In genomic region chr18:24321071-24321470, GRCh38 we compare ENCODE assay signal across 21 cellular contexts.
DNase-seq lines count a peak whose midpoint lies in the region; ATAC-seq and TF ChIP-seq lines count a peak whose summit lies in the region.
"Had no signal": no experiment of that assay in that cellular context is flagged by ENCODE, and none has a peak within 500 bp of the region (broad histone marks: within the 10 kb centered on the region; RNA-seq: fewer than 3 reads in every experiment).

No MANE protein-coding gene starts in this region.

- H3K9me3 ChIP-seq in GM23248 (ENCODE audit: low read depth), result no peaks in the 10 kb centered on the region
- no peaks in the 10 kb centered on the region for H3K9me3 ChIP-seq in lower lobe of right lung
- H3K9me3 ChIP-seq: A549, Caco-2 had no signal

- TF ChIP-seq CTCF in AG09309 (IDR thresholded peaks at IDR 0.05; ENCODE audit: control insufficient read depth, insufficient read depth, low read depth, low read length, missing control alignments) (no peak), lower lobe of right lung (IDR thresholded peaks at IDR 0.05) (no peak)

- H3F3A ChIP-seq in GM23248 (ENCODE audit: insufficient read depth), result no peaks in the 10 kb centered on the region; the same call in 1 of the 2 replicates

- intact Hi-C loops in lower lobe of right lung (cut with DNase I), result no loop called here

- no peak for ATAC-seq in lower lobe of right lung
- no peak for ATAC-seq in stimulated activated naive CD8-positive, alpha-beta T cell treated with anti-CD3 and anti-CD28 coated beads, Interleukin-15, amount 100 ng/mL, for 72 hours
- ATAC-seq: A549, GM23338, HCT116 had no signal

- no peak overlapping the region for H3K27ac ChIP-seq in GM23248
- no peak overlapping the region for H3K27ac ChIP-seq in lower lobe of right lung
- H3K27ac ChIP-seq: 22Rv1, A549 had no signal

- no peak overlapping the region for H2AFZ ChIP-seq in GM23248
- H2AFZ ChIP-seq: GM23338 had no signal

- no peaks in the 10 kb centered on the region for H3K9me2 ChIP-seq in GM23248 (ENCODE audit: insufficient read depth)

- H3K79me2 ChIP-seq in GM23248 (ENCODE audit: insufficient read depth), result no peaks in the 10 kb centered on the region

- no peaks in the 10 kb centered on the region for H3K36me3 ChIP-seq in GM23248 (ENCODE audit: low read depth)
- no peaks in the 10 kb centered on the region for H3K36me3 ChIP-seq in lower lobe of right lung

- H3K27me3 ChIP-seq in GM23248 (replicated peaks; ENCODE audit: insufficient read depth) (no peaks in the 10 kb centered on the region), lower lobe of right lung (ENCODE audit: low read depth) (no peaks in the 10 kb centered on the region)

- H3K4me1 ChIP-seq in GM23248 (ENCODE audit: insufficient read depth), result peaks cover 9% of the 10 kb centered on the region
- no peaks in the 10 kb centered on the region for H3K4me1 ChIP-seq in lower lobe of right lung
- H3K4me1 ChIP-seq: A549 had no signal

- DNase-seq in AG09309 (ENCODE audit: low read depth) (peak; percentile 10), GM23248 (peak; percentile 2), amniotic epithelial cell (ENCODE audit: low read depth) (peak; percentile 4), iris pigment epithelial cell (ENCODE audit: low read depth) (peak; percentile 56), NCI-H446 (lab: John Stamatoyannopoulos, UW) (no peak), T1000 (lab: John Stamatoyannopoulos, UW) (no peak), lower lobe of right lung (no peak)
- no peak for DNase-seq in stimulated activated naive CD8-positive, alpha-beta T cell treated with anti-CD3 and anti-CD28 coated beads, Interleukin-15, amount 100 ng/mL, for 72 hours
- DNase-seq: C1 segment of cervical spinal cord; Caco-2; CD4-positive, CD25-positive, alpha-beta regulatory T cell; CD8-positive, alpha-beta memory T cell; GF-D8; HFFc6; KBM-7 had no signal

- H3K4me3 ChIP-seq in AG09309 (ENCODE audit: control insufficient read depth, low read depth, low read length) (no peak overlapping the region), GM23248 (no peak overlapping the region), lower lobe of right lung (no peak overlapping the region)
- H3K4me3 ChIP-seq: A549, GM23338 had no signal

- H3K27ac Mint-ChIP-seq in stimulated activated naive CD8-positive, alpha-beta T cell treated with anti-CD3 and anti-CD28 coated beads, Interleukin-15, amount 100 ng/mL, for 72 hours, result no peak overlapping the region
- H3K27ac Mint-ChIP-seq: B cell; CD8-positive, alpha-beta memory T cell; GM23338; HFFc6 had no signal

- no peaks in the 10 kb centered on the region for H3K9me3 Mint-ChIP-seq in stimulated activated naive CD8-positive, alpha-beta T cell treated with anti-CD3 and anti-CD28 coated beads, Interleukin-15, amount 100 ng/mL, for 72 hours
- H3K9me3 Mint-ChIP-seq: CD4-positive, CD25-positive, alpha-beta regulatory T cell; CD8-positive, alpha-beta memory T cell; GM23338; HFFc6; IgD-negative memory B cell had no signal

- no peaks in the 10 kb centered on the region for H3K27me3 Mint-ChIP-seq in stimulated activated naive CD8-positive, alpha-beta T cell treated with anti-CD3 and anti-CD28 coated beads, Interleukin-15, amount 100 ng/mL, for 72 hours
- H3K27me3 Mint-ChIP-seq: B cell, IgD-negative memory B cell had no signal

- no peak overlapping the region for H3K9ac ChIP-seq in GM23248

- H3K4me1 Mint-ChIP-seq in stimulated activated naive CD8-positive, alpha-beta T cell treated with anti-CD3 and anti-CD28 coated beads, Interleukin-15, amount 100 ng/mL, for 72 hours, result peaks cover 4% of the 10 kb centered on the region
- H3K4me1 Mint-ChIP-seq: B cell; CD4-positive, CD25-positive, alpha-beta regulatory T cell; CD8-positive, alpha-beta memory T cell; GM23338 had no signal

- H3K4me2 ChIP-seq in GM23248 (ENCODE audit: unreplicated experiment), result no peak overlapping the region
- H3K4me2 ChIP-seq: A549, GM23338 had no signal

- 81 to 90% methylated on average over 1 of the region's 1 CpG for WGBS in GM23248 (ENCODE audit: low coverage in 1 of 2, low lambda C conversion rate in 2 of 2, missing lambda C conversion rate in 2 of 2), 2 experiments

- in situ Hi-C loops in GM23248 (cut with MboI), result no loop called here

- H3K4me3 Mint-ChIP-seq in stimulated activated naive CD8-positive, alpha-beta T cell treated with anti-CD3 and anti-CD28 coated beads, Interleukin-15, amount 100 ng/mL, for 72 hours, result no peak overlapping the region
- H3K4me3 Mint-ChIP-seq: B cell; CD4-positive, CD25-positive, alpha-beta regulatory T cell; CD8-positive, alpha-beta memory T cell; GM23338; HFFc6 had no signal

- H4K20me1 ChIP-seq in GM23248 (ENCODE audit: insufficient read depth), result no peaks in the 10 kb centered on the region

Comparison
In these comparisons a context has a peak if more than half of its experiments do, and no peak if none do; other contexts are left out.
1. DNase-seq: peak in AG09309 (single experiment), GM23248 (single experiment), amniotic epithelial cell (single experiment) and iris pigment epithelial cell (single experiment); none in NCI-H446 (0 of 2), T1000 (single experiment), lower lobe of right lung (single experiment) and stimulated activated naive CD8-positive, alpha-beta T cell treated with anti-CD3 and anti-CD28 coated beads, Interleukin-15, amount 100 ng/mL, for 72 hours (0 of 2).